In the genomic region with DNA sequence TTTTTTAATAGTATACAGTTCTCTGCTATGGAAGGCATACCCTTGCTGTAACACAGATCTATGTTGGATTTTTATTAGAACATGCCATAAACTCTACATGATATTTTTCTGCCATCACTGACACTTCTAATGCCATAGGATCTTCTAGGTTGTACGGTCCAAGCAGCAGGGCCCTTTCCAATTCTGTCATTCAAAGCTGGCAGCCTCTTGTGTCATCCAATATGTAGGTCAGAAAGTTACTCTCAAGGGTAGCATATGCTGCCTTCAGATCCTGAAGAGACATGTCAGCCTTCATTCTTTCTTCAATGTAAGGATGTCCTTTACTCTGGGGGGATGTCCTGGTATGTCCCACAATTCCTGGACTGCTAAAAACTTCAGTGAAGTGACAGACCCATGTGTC, we compare ENCODE assay signal across 25 cellular contexts.
DNase-seq lines count a peak whose midpoint lies in the region; ATAC-seq, FAIRE-seq and TF ChIP-seq lines count a peak whose summit lies in the region.
"Had no signal": no experiment of that assay in that cellular context is flagged by ENCODE, and none has a peak within 500 bp of the region (broad histone marks: within the 10 kb centered on the region; RNA-seq: fewer than 3 reads in every experiment).

No MANE protein-coding gene starts in this region.

- BruUV-seq in IMR-90 (replicated peaks; lab: Mats Ljungman, UMichigan): no TSS peak

- H4K5ac ChIP-seq in IMR-90 (ENCODE audit: low read depth, low read length): no peak overlapping the region

- no peak overlapping the region for H2BK5ac ChIP-seq in IMR-90 (ENCODE audit: low read depth, low read length, poor library complexity, severe bottlenecking)

- H3K4ac ChIP-seq in IMR-90 (ENCODE audit: low read depth, low read length): no peak overlapping the region

- dilution Hi-C loops in IMR-90 (cut with HindIII; ENCODE audit: low sequenced_read_pairs, unreplicated experiment): no loop called here

- H3K79me1 ChIP-seq in IMR-90 (ENCODE audit: low read depth in 1 of 2, low read length in 2 of 2): no peaks in the 10 kb centered on the region

- TF ChIP-seq POLR2A in GM12892 (IDR thresholded peaks at IDR 0.05; ENCODE audit: low read depth, low read length) (no peak), IMR-90 (IDR thresholded peaks at IDR 0.05; ENCODE audit: low read depth, low read length) (no peak)

- TF ChIP-seq RAD21 in IMR-90 (IDR thresholded peaks at IDR 0.05; ENCODE audit: low read length): no peak

- H3K56ac ChIP-seq in IMR-90 (ENCODE audit: extremely low read depth, insufficient read depth, low read length): no peak overlapping the region

- no peak overlapping the region; the same call in 1 of the 2 replicates for H3K18ac ChIP-seq in IMR-90 (ENCODE audit: low read depth, low read length)

- no peaks in the 10 kb centered on the region for H3K36me3 ChIP-seq in IMR-90 (ENCODE audit: control insufficient read depth, insufficient read depth, low read length)
- no peaks in the 10 kb centered on the region for H3K36me3 ChIP-seq in psoas muscle (ENCODE audit: insufficient read depth in 1 of 2, low read depth in 1 of 2)
- H3K36me3 ChIP-seq: BE2C, BLaER1 had no signal

- no peaks in the 10 kb centered on the region for H3K36me3 Mint-ChIP-seq in activated naive CD4-positive, alpha-beta T cell treated with anti-CD3 and anti-CD28 coated beads, Interleukin-2, amount 50 U/mL, for 72 hours
- H3K36me3 Mint-ChIP-seq: CD14-positive monocyte; CD4-positive, alpha-beta memory T cell; CD4-positive, CD25-positive, alpha-beta regulatory T cell; CD8-positive, alpha-beta memory T cell had no signal

- no peak overlapping the region for H3K23ac ChIP-seq in IMR-90 (ENCODE audit: low read depth, low read length)

- H4K20me1 ChIP-seq in IMR-90 (ENCODE audit: insufficient read depth, low read length): no peaks in the 10 kb centered on the region
- H4K20me1 ChIP-seq: BLaER1 had no signal

- no peak overlapping the region for H2AK9ac ChIP-seq in IMR-90 (replicated peaks; ENCODE audit: low read depth, low read length, poor library complexity)

- intact Hi-C loops in IMR-90 (cut with micrococcal nuclease): loop anchor here (10.0 kb wide), 1 partner anchor 340 kb away; no protein-coding TSS in a partner anchor
- intact Hi-C loops in psoas muscle (cut with DNase I): no loop called here

- H3K9ac ChIP-seq in IMR-90 (ENCODE audit: low read depth, low read length): no peak overlapping the region
- H3K9ac ChIP-seq: BLaER1 had no signal

- H3K4me1 ChIP-seq in IMR-90 (ENCODE audit: control insufficient read depth, insufficient read depth, low read length) (no peaks in the 10 kb centered on the region), psoas muscle (peaks cover 11% of the 10 kb centered on the region)
- H3K4me1 ChIP-seq: BE2C, BLaER1, Caco-2 had no signal

- H3K4me3 ChIP-seq in IMR-90 (ENCODE audit: insufficient read depth, low read depth, low read length) (no peak overlapping the region), psoas muscle (no peak overlapping the region)
- H3K4me3 ChIP-seq: BLaER1, GM12878 had no signal

- WGBS in IMR-90 (ENCODE audit: extremely low coverage in 2 of 2, insufficient read length in 1 of 2), 2 experiments: no CpG with 5 or more reads among the region's 1 CpG
- 19 to 44% (median 28%) methylated on average over 1 of the region's 1 CpG for WGBS in psoas muscle, 3 donors

- H3K27ac ChIP-seq in IMR-90 (ENCODE audit: insufficient read depth, low read length) (no peak overlapping the region), psoas muscle (no peak overlapping the region)
- H3K27ac ChIP-seq: BLaER1 had no signal

- H2BK15ac ChIP-seq in IMR-90 (ENCODE audit: low read depth, low read length): no peak overlapping the region

- no peak overlapping the region for H4K8ac ChIP-seq in IMR-90 (ENCODE audit: low read depth in 2 of 2, low read length in 2 of 2)

- H3K9me1 ChIP-seq in IMR-90 (ENCODE audit: insufficient read depth, low read length): no peaks in the 10 kb centered on the region; the same call in 1 of the 2 replicates

- no peak overlapping the region for H3K4me2 ChIP-seq in IMR-90 (ENCODE audit: low read depth, low read length)
- H3K4me2 ChIP-seq: BLaER1 had no signal

- TF ChIP-seq CTCF in IMR-90 (conservative IDR thresholded peaks at IDR 0.05; ENCODE audit: low read depth, low read length): no peak
- no peak for TF ChIP-seq CTCF in psoas muscle (IDR thresholded peaks at IDR 0.05)

- H2BK120ac ChIP-seq in IMR-90 (ENCODE audit: low read depth, low read length): no peak overlapping the region

- no peaks in the 10 kb centered on the region for H3K27me3 ChIP-seq in IMR-90 (ENCODE audit: control insufficient read depth, insufficient read depth, low read length)
- H3K27me3 ChIP-seq in psoas muscle (ENCODE audit: insufficient read depth in 3 of 3, low read length in 2 of 3): no peaks in the 10 kb centered on the region
- H3K27me3 ChIP-seq: BE2C, BLaER1 had no signal

- CTCF ChIA-PET in IMR-90 (lab: Yijun Ruan, JAX): no interaction called here

- peak; percentile 17 for FAIRE-seq in GM12892 (lab: Jason Lieb, UNC)
- FAIRE-seq: A204.1, D721Med, G401.6, GM12878, GM18507 had no signal

- 0 out of 2 replicates have a peak overlapping the region, but pooled peaks have one; percentile 7 for H4K91ac ChIP-seq in IMR-90 (ENCODE audit: insufficient read depth, low read depth, low read length)

- ATAC-seq in IMR-90 (ENCODE audit: low read depth) (no peak), psoas muscle (peak; percentile 51 to 88 (median 60)), HG02588 (IDR thresholded peaks at IDR 0.05; ENCODE audit: unreplicated experiment) (no peak), HG02610 (IDR thresholded peaks at IDR 0.05; ENCODE audit: unreplicated experiment) (no peak)
- no peak for ATAC-seq in activated naive CD4-positive, alpha-beta T cell treated with anti-CD3 and anti-CD28 coated beads, Interleukin-2, amount 50 U/mL, for 72 hours
- ATAC-seq: GM12878 had no signal

- H3K9me3 ChIP-seq in IMR-90 (ENCODE audit: control insufficient read depth, insufficient read depth, low read length) (no peaks in the 10 kb centered on the region), psoas muscle (no peaks in the 10 kb centered on the region)
- H3K9me3 ChIP-seq: BE2C, BLaER1, Caco-2 had no signal

- POLR2A ChIA-PET in IMR-90 (lab: Charles Lee; ENCODE audit: unreplicated experiment): no interaction called here

- no peak overlapping the region for H2AK5ac ChIP-seq in IMR-90 (ENCODE audit: low read depth, low read length)

- H3K14ac ChIP-seq in IMR-90 (replicated peaks; ENCODE audit: low read depth, low read length): no peak overlapping the region

- H3K27ac Mint-ChIP-seq in activated naive CD4-positive, alpha-beta T cell treated with anti-CD3 and anti-CD28 coated beads, Interleukin-2, amount 50 U/mL, for 72 hours: no peak overlapping the region
- H3K27ac Mint-ChIP-seq: CD14-positive monocyte; CD4-positive, alpha-beta memory T cell; CD4-positive, CD25-positive, alpha-beta regulatory T cell; CD8-positive, alpha-beta memory T cell had no signal

- H2AFZ ChIP-seq in IMR-90 (replicated peaks; ENCODE audit: low read length, poor library complexity): no peak overlapping the region

- H2BK20ac ChIP-seq in IMR-90 (ENCODE audit: low read depth, low read length): peak overlapping the region; percentile 9; the same call in 1 of the 2 replicates

- in situ Hi-C loops in IMR-90 (cut with MboI; ENCODE audit: low sequenced_read_pairs): no loop called here

- H3K9me3 Mint-ChIP-seq in activated naive CD4-positive, alpha-beta T cell treated with anti-CD3 and anti-CD28 coated beads, Interleukin-2, amount 50 U/mL, for 72 hours: no peaks in the 10 kb centered on the region

- DNase-seq in GM12892 (ENCODE audit: insufficient read length) (no peak), IMR-90 (no peak), psoas muscle (no peak), OCI-M1 (lab: John Stamatoyannopoulos, UW) (no peak)
- DNase-seq in activated naive CD4-positive, alpha-beta T cell treated with anti-CD3 and anti-CD28 coated beads, Interleukin-2, amount 50 U/mL, for 72 hours (ENCODE audit: low spot score in 2 of 2): no peak
- DNase-seq: 8988T; ACHN; BE2C; C1 segment of cervical spinal cord; Caco-2; Calu3; CD4-positive, alpha-beta memory T cell; CD4-positive, CD25-positive, alpha-beta regulatory T cell; CD8-positive, alpha-beta memory T cell; DMS79 treated with DMSO at 0.1 percent for 48 hours; GF-D8 had no signal

TF ChIP-seq in IMR-90, 13 proteins besides CTCF, POLR2A, EP300 and RAD21:
- TF ChIP-seq SMC3 (IDR thresholded peaks at IDR 0.05; ENCODE audit: low read depth, low read length): no peak
- TF ChIP-seq ELK1 (IDR thresholded peaks at IDR 0.05; ENCODE audit: borderline replicate concordance, low read depth, low read length): no peak
- no peak for TF ChIP-seq USF2 (IDR thresholded peaks at IDR 0.05; ENCODE audit: low read depth, low read length)
- TF ChIP-seq BHLHE40 (IDR thresholded peaks at IDR 0.05; ENCODE audit: low read depth, low read length): no peak
- no peak for TF ChIP-seq FOS (IDR thresholded peaks at IDR 0.05; ENCODE audit: low read depth, low read length)
- no peak for TF ChIP-seq RFX5 (IDR thresholded peaks at IDR 0.05; ENCODE audit: low read depth, low read length)
- TF ChIP-seq CHD1 (IDR thresholded peaks at IDR 0.05; ENCODE audit: low read depth, low read length): no peak
- no peak for TF ChIP-seq MXI1 (IDR thresholded peaks at IDR 0.05; ENCODE audit: borderline replicate concordance, low read depth, low read length)

Comparison
In these comparisons a context has a peak if more than half of its experiments do, and no peak if none do; other contexts are left out.
1. ATAC-seq: peak in psoas muscle (4 of 4); none in IMR-90 (single experiment), HG02588 (single experiment), activated naive CD4-positive, alpha-beta T cell treated with anti-CD3 and anti-CD28 coated beads, Interleukin-2, amount 50 U/mL, for 72 hours (0 of 2) and HG02610 (single experiment).